Comparison of ENCODE assay signal across 8 cellular contexts in the genomic region with DNA sequence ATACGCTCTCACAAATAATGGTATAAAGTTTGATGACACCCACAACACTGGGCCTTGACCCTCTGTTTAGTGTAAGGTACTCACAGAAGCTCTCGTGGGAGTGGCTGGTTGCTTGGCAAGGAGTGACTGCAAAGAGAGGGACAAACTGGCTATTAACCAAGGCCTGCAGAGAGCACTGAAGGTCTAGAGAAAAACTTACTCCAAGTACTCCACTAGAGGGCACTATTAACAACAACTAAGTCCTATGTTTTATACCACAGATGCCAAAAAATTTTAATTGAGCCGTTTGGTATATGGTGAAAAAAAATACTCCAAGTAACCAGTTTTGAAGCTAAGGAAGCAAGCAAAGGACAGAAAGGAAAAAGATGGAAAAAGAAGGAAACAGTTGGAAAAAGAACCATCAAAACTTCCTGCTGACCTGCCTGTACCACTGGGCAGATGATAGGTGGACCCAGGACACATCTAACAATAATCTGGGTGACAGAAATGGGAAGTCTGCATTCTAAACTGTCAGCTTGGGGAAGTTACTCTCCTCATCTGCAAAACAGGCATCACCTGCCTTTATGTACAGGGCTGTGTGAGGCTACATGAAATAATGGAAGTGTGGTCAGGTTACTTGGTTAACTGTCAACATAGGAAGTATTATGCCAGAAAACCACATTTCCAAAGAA. TPM values are rescaled to one million over a fixed set of nuclear protein-coding genes. Genes with fewer than 3 reads are reported as not detected.
DNase-seq lines count a peak whose midpoint lies in the region; ATAC-seq and TF ChIP-seq lines count a peak whose summit lies in the region.

No MANE protein-coding gene starts in this region.

- H3K4me3 ChIP-seq in OCI-LY1 (ENCODE audit: low read depth, low read length, poor library complexity, severe bottlenecking): no peak overlapping the region
- no peak overlapping the region for H3K4me3 ChIP-seq in kidney epithelial cell (ENCODE audit: low read depth, low read length)
- H3K4me3 ChIP-seq in tibial artery: no peak overlapping the region

- no peaks in the 10 kb centered on the region for H3K9me2 ChIP-seq in OCI-LY1 (ENCODE audit: low read depth, low read length)

- H3K9ac ChIP-seq in OCI-LY1 (ENCODE audit: low read length): no peak overlapping the region

- no peak overlapping the region for H2AFZ ChIP-seq in OCI-LY1 (ENCODE audit: low read length)

- no peaks in the 10 kb centered on the region for H3K79me2 ChIP-seq in OCI-LY1 (ENCODE audit: insufficient read depth, low read length)

- DNase-seq in EH (ENCODE audit: low read depth) (peak; percentile 75), HUDEP-2 (lab: John Stamatoyannopoulos, UW; ENCODE audit: unreplicated experiment in 76 of 76) (peak in 42 of 76 experiments; percentile 2 to 72 (median 29)), kidney epithelial cell (ENCODE audit: low read depth) (no peak), tibial artery (no peak)
- peak; percentile 38 for DNase-seq in central memory CD4-positive, alpha-beta T cell

- H3F3A ChIP-seq in OCI-LY1 (ENCODE audit: insufficient read depth, low read length): peaks cover 8% of the 10 kb centered on the region; the same call in 1 of the 2 replicates

- no peak overlapping the region for H3K4me2 ChIP-seq in OCI-LY1 (ENCODE audit: low read length)

- H3K4me1 ChIP-seq in OCI-LY1 (ENCODE audit: insufficient read depth, low read length, severe bottlenecking) (peaks cover 10% of the 10 kb centered on the region), tibial artery (peaks cover 0 to 9% (median 2%) of the 10 kb centered on the region in 4 donors)

- intact Hi-C loops in tibial artery (cut with DNase I; ENCODE audit: low total_unique reads): loop anchor here (10.0 kb wide), 1 partner anchor 137 kb away; no protein-coding TSS in a partner anchor

- H3K9me3 ChIP-seq in OCI-LY1 (ENCODE audit: low read length) (no peaks in the 10 kb centered on the region), tibial artery (no peaks in the 10 kb centered on the region)

- H3K36me3 ChIP-seq in OCI-LY1 (ENCODE audit: insufficient read depth, low read length) (peaks cover 72% of the 10 kb centered on the region), kidney epithelial cell (ENCODE audit: control insufficient read depth, insufficient read depth, low read length) (peaks cover 7% of the 10 kb centered on the region), tibial artery (peaks cover 82 to 91% (median 86%) of the 10 kb centered on the region in 3 donors)

- H3K27ac ChIP-seq in OCI-LY1 (ENCODE audit: low read depth, low read length, poor library complexity, severe bottlenecking) (peak overlapping the region; percentile 73), tibial artery (no peak overlapping the region)

- peak; percentile 73 for TF ChIP-seq CTCF in OCI-LY1 (IDR thresholded peaks at IDR 0.05; ENCODE audit: low read length)
- peak; percentile 46 for TF ChIP-seq CTCF in kidney epithelial cell (IDR thresholded peaks at IDR 0.05; ENCODE audit: insufficient read depth, low read length, poor library complexity, severe bottlenecking)
- peak; percentile 58 to 71 for TF ChIP-seq CTCF in tibial artery (IDR thresholded peaks at IDR 0.05)

- ATAC-seq in GM21367 (IDR thresholded peaks at IDR 0.05; ENCODE audit: unreplicated experiment): no peak
- no peak for ATAC-seq in GM18868 (IDR thresholded peaks at IDR 0.05; ENCODE audit: unreplicated experiment)

- no peaks in the 10 kb centered on the region for H4K20me1 ChIP-seq in OCI-LY1 (ENCODE audit: insufficient read depth, low read length)

- no peaks in the 10 kb centered on the region for H3K27me3 ChIP-seq in OCI-LY1 (ENCODE audit: insufficient read depth, low read length)
- no peaks in the 10 kb centered on the region for H3K27me3 ChIP-seq in kidney epithelial cell (ENCODE audit: control insufficient read depth, insufficient read depth, low read length)
- no peaks in the 10 kb centered on the region for H3K27me3 ChIP-seq in tibial artery

RNA-seq across cellular contexts. Expression of a gene that starts 23.2 kb away (rescaled TPM):
- total RNA-seq in kidney epithelial cell: 109 and 126 TPM in 2 replicates

RNA-seq across cellular contexts. Expression of a gene that starts 31.7 kb away (rescaled TPM):
- 74.3 and 75.2 TPM in 2 replicates for total RNA-seq in kidney epithelial cell

Comparison
In these comparisons a context has a peak if more than half of its experiments do, and no peak if none do; other contexts are left out.
1. DNase-seq: peak in EH (single experiment), HUDEP-2 (42 of 76) and central memory CD4-positive, alpha-beta T cell (single experiment); none in kidney epithelial cell (single experiment) and tibial artery (0 of 2).
2. Peak in every context shown above with its lines, with median percentiles within 50 percentile points of each other: CTCF ChIP-seq.